Comparison of ENCODE assay signal across 9 cellular contexts in genomic region chr14:103872492-103873113, GRCh38. TPM values are rescaled to one million over a fixed set of nuclear protein-coding genes. Genes with fewer than 3 reads are reported as not detected.
DNase-seq lines count a peak whose midpoint lies in the region; ATAC-seq and TF ChIP-seq lines count a peak whose summit lies in the region.
"Had no signal": no experiment of that assay in that cellular context is flagged by ENCODE, and none has a peak within 500 bp of the region (broad histone marks: within the 10 kb centered on the region; RNA-seq: fewer than 3 reads in every experiment).

No MANE protein-coding gene starts in this region.

- H3K9me3 ChIP-seq in RWPE2 (ENCODE audit: severe bottlenecking), result no peaks in the 10 kb centered on the region
- H3K9me3 ChIP-seq in iPS-20b (ENCODE audit: insufficient read depth, low read depth, low read length), result no peaks in the 10 kb centered on the region
- H3K9me3 ChIP-seq in suprapubic skin, result no peaks in the 10 kb centered on the region

- DNase-seq in activated CD4-positive, alpha-beta T cell treated with anti-CD3 and anti-CD28 coated beads, Interleukin-2, amount 10 ng/mL, durations not matched to agents 24 days and 14 days, result no peak
- DNase-seq in activated CD4-positive, alpha-beta T cell treated with anti-CD3 and anti-CD28 coated beads, Interleukin-2, amount 50 U/mL, for 48 hours, result no peak
- no peak for DNase-seq in RWPE2 (ENCODE audit: low spot score)
- DNase-seq in suprapubic skin (ENCODE audit: low spot score in 2 of 2), result no peak
- no peak for DNase-seq in NCI-H1105 treated with DMSO at 0.1 percent for 48 hours (lab: John Stamatoyannopoulos, UW)

- H3K4me1 Mint-ChIP-seq in activated CD4-positive, alpha-beta T cell treated with anti-CD3 and anti-CD28 coated beads, Interleukin-2, amount 10 ng/mL, durations not matched to agents 24 days and 14 days, result peaks cover 9% of the 10 kb centered on the region

- peaks cover 5% of the 10 kb centered on the region for H3K9me3 Mint-ChIP-seq in activated CD4-positive, alpha-beta T cell treated with anti-CD3 and anti-CD28 coated beads, Interleukin-2, amount 10 ng/mL, durations not matched to agents 24 days and 14 days

- H3K4me1 ChIP-seq in RWPE2 (ENCODE audit: insufficient read depth, poor library complexity, severe bottlenecking) (peaks cover 20% of the 10 kb centered on the region), iPS-20b (ENCODE audit: insufficient read depth, low read length) (peaks cover 7% of the 10 kb centered on the region; the same call in 1 of the 2 replicates), suprapubic skin (peaks cover 40% of the 10 kb centered on the region)

- intact Hi-C loops in activated CD4-positive, alpha-beta T cell treated with anti-CD3 and anti-CD28 coated beads, Interleukin-2, amount 10 ng/mL, durations not matched to agents 24 days and 14 days (cut with micrococcal nuclease), result loop anchor here (2.0 kb wide), 1 partner anchor 26 kb away; the partner anchor contains the start of gene PPP1R13B

- no peaks in the 10 kb centered on the region for H3K36me3 Mint-ChIP-seq in activated CD4-positive, alpha-beta T cell treated with anti-CD3 and anti-CD28 coated beads, Interleukin-2, amount 10 ng/mL, durations not matched to agents 24 days and 14 days (ENCODE audit: low read depth)

- 67% methylated on average over 10 of the region's 12 CpGs for WGBS in suprapubic skin

- TF ChIP-seq CTCF in RWPE2 (IDR thresholded peaks at IDR 0.05; ENCODE audit: poor library complexity, severe bottlenecking) (no peak), suprapubic skin (IDR thresholded peaks at IDR 0.05) (no peak)

- no peak overlapping the region; the same call in 1 of the 2 replicates for H3K9ac ChIP-seq in iPS-20b (ENCODE audit: low read depth, low read length)

- TF ChIP-seq POLR2A in suprapubic skin (IDR thresholded peaks at IDR 0.05), result no peak

- ATAC-seq in RWPE2 (ENCODE audit: low read depth) (no peak), GM18519 (IDR thresholded peaks at IDR 0.05; ENCODE audit: low FRiP score, unreplicated experiment) (no peak), HG02870 (IDR thresholded peaks at IDR 0.05; ENCODE audit: unreplicated experiment) (no peak)

- peak overlapping the region; percentile 33 for H3K4me3 ChIP-seq in RWPE2 (ENCODE audit: severe bottlenecking)
- H3K4me3 ChIP-seq in iPS-20b (ENCODE audit: low read length), result peak overlapping the region; percentile 55; the same call in 1 of the 2 replicates
- H3K4me3 ChIP-seq in suprapubic skin, result peak overlapping the region; percentile 46

- H3K27ac ChIP-seq in RWPE2 (ENCODE audit: poor library complexity, severe bottlenecking) (peak overlapping the region; percentile 25), iPS-20b (ENCODE audit: low read length) (peak overlapping the region; percentile 70), suprapubic skin (peak overlapping the region; percentile 20)
- H3K27ac ChIP-seq: HL-60 had no signal

- H3K36me3 ChIP-seq in RWPE2 (ENCODE audit: low read depth) (no peaks in the 10 kb centered on the region), iPS-20b (ENCODE audit: insufficient read depth, low read depth, low read length) (no peaks in the 10 kb centered on the region), suprapubic skin (no peaks in the 10 kb centered on the region)

- TF ChIP-seq EP300 in suprapubic skin (IDR thresholded peaks at IDR 0.05), result no peak

- no peaks in the 10 kb centered on the region for H3K27me3 Mint-ChIP-seq in activated CD4-positive, alpha-beta T cell treated with anti-CD3 and anti-CD28 coated beads, Interleukin-2, amount 10 ng/mL, durations not matched to agents 24 days and 14 days

- H3K27me3 ChIP-seq in RWPE2 (ENCODE audit: insufficient read depth, poor library complexity, severe bottlenecking), result no peaks in the 10 kb centered on the region
- no peaks in the 10 kb centered on the region for H3K27me3 ChIP-seq in iPS-20b (ENCODE audit: insufficient read depth, low read length)
- no peaks in the 10 kb centered on the region for H3K27me3 ChIP-seq in suprapubic skin

- peak overlapping the region; percentile 82 for H3K4me3 Mint-ChIP-seq in activated CD4-positive, alpha-beta T cell treated with anti-CD3 and anti-CD28 coated beads, Interleukin-2, amount 10 ng/mL, durations not matched to agents 24 days and 14 days

- H3K27ac Mint-ChIP-seq in activated CD4-positive, alpha-beta T cell treated with anti-CD3 and anti-CD28 coated beads, Interleukin-2, amount 10 ng/mL, durations not matched to agents 24 days and 14 days, result peak overlapping the region; percentile 72

RNA-seq across cellular contexts. Expression of gene PPP1R13B, which starts 25.2 kb away (rescaled TPM):
- 8.6 and 8.8 TPM in 2 replicates for total RNA-seq in activated CD4-positive, alpha-beta T cell treated with anti-CD3 and anti-CD28 coated beads, Interleukin-2, amount 10 ng/mL, durations not matched to agents 24 days and 14 days
- total RNA-seq in suprapubic skin, result 10 to 100 TPM; 21.7 to 51.6 (median 36.4) TPM

RNA-seq across cellular contexts. Expression of gene TDRD9, which starts 55.7 kb away (rescaled TPM):
- total RNA-seq in activated CD4-positive, alpha-beta T cell treated with anti-CD3 and anti-CD28 coated beads, Interleukin-2, amount 10 ng/mL, durations not matched to agents 24 days and 14 days, result 0.12 and 0.19 TPM in 2 replicates
- total RNA-seq in suprapubic skin, result 1 to 10 TPM in 2 of 4 donors, not detected in 2; 1.0 to 1.7 TPM

Comparison
In these comparisons a context has a peak if more than half of its experiments do, and no peak if none do; other contexts are left out.
1. H3K27ac ChIP-seq: peak in every context shown above with its lines; median percentile 70 in iPS-20b; 25 in RWPE2; 20 in suprapubic skin.